9 cellular contexts compared by ENCODE assay signal in genomic region chr2:127479219-127479825, GRCh38. TPM values are rescaled to one million over a fixed set of nuclear protein-coding genes. Genes with fewer than 3 reads are reported as not detected.
DNase-seq lines count a peak whose midpoint lies in the region; ATAC-seq and TF ChIP-seq lines count a peak whose summit lies in the region.
"Had no signal": no experiment of that assay in that cellular context is flagged by ENCODE, and none has a peak within 500 bp of the region (broad histone marks: within the 10 kb centered on the region; RNA-seq: fewer than 3 reads in every experiment).

No MANE protein-coding gene starts in this region.

- no peak for ATAC-seq in HG02759 (IDR thresholded peaks at IDR 0.05; ENCODE audit: unreplicated experiment)

- H3K27me3 ChIP-seq in testis = no peaks in the 10 kb centered on the region
- H3K27me3 ChIP-seq: neutrophil had no signal

- H3K4me3 ChIP-seq in astrocyte of the spinal cord (ENCODE audit: low read depth, low read length) = no peak overlapping the region
- no peak overlapping the region for H3K4me3 ChIP-seq in testis

- 59 to 64% methylated on average over 5 of the region's 5 CpGs for WGBS in testis, 2 donors

- H3K4me1 ChIP-seq in testis = no peaks in the 10 kb centered on the region

- no peaks in the 10 kb centered on the region for H3K9me3 ChIP-seq in testis
- H3K9me3 ChIP-seq: neutrophil had no signal

- intact Hi-C loops in testis (cut with DNase I; ENCODE audit: low total_unique reads) = loop anchor here (10.0 kb wide), 1 partner anchor 145 kb away; no protein-coding TSS in a partner anchor

- no peaks in the 10 kb centered on the region for H3K36me3 ChIP-seq in testis (ENCODE audit: low read depth, missing control alignments)

- peak; percentile 45 for DNase-seq in COLO829 (ENCODE audit: low spot score)
- DNase-seq in HCEC 1CT = peak; percentile 59
- DNase-seq in NCI-H2227 (lab: John Stamatoyannopoulos, UW; ENCODE audit: unreplicated experiment) = peak; percentile 85
- peak; percentile 79 for DNase-seq in astrocyte of the spinal cord (ENCODE audit: low read depth, low spot score)
- DNase-seq in iPS-NIHi7 (ENCODE audit: extremely low spot score) = peak; percentile 52
- DNase-seq in testis = no peak
- DNase-seq in occipital lobe (lab: John Stamatoyannopoulos, UW) = no peak

- in situ Hi-C loops in astrocyte of the spinal cord (cut with HindIII; ENCODE audit: low sequenced_read_pairs) = no loop called here

- no peak for TF ChIP-seq POLR2A in testis (IDR thresholded peaks at IDR 0.05)

- H3K27ac ChIP-seq in testis = no peak overlapping the region
- H3K27ac ChIP-seq: neutrophil had no signal

- TF ChIP-seq CTCF in astrocyte of the spinal cord (IDR thresholded peaks at IDR 0.05; ENCODE audit: low read depth, low read length) (peak; percentile 68), testis (IDR thresholded peaks at IDR 0.05) (peak; percentile 26 to 45 (median 45))

RNA-seq across cellular contexts. Expression of gene IWS1, which starts 47.0 kb away (rescaled TPM):
- total RNA-seq in testis = 10 to 100 TPM; 39.6 to 52.7 TPM
- polyA plus RNA-seq in testis (ENCODE audit: insufficient read depth, low read depth, low replicate concordance) = 33.7 TPM
- 34.5 TPM for total RNA-seq in occipital lobe

RNA-seq across cellular contexts. Expression of gene MYO7B, which starts 56.2 kb away (rescaled TPM):
- 1 to 10 TPM; 3.6 to 5.6 TPM for total RNA-seq in testis
- polyA plus RNA-seq in testis (ENCODE audit: insufficient read depth, low read depth, low replicate concordance) = 4.2 TPM
- not detected for total RNA-seq in occipital lobe

Comparison
In these comparisons a context has a peak if more than half of its experiments do, and no peak if none do; other contexts are left out.
1. DNase-seq: peak in COLO829 (single experiment), HCEC 1CT (single experiment), NCI-H2227 (single experiment), astrocyte of the spinal cord (single experiment) and iPS-NIHi7 (single experiment); none in testis (single experiment) and occipital lobe (single experiment).